ENCODE assay signal across 8 cellular contexts in genomic region chr1:40387487-40388306, GRCh38. TPM values are rescaled to one million over a fixed set of nuclear protein-coding genes. Genes with fewer than 3 reads are reported as not detected.
A peak's percentile ranks its signal among the peaks of the same experiment; 100 is the strongest.
DNase-seq lines count a peak whose midpoint lies in the region; ATAC-seq and TF ChIP-seq lines count a peak whose summit lies in the region.
"Not testable (repeated sequence)": the region's sequence is repeated elsewhere in the genome, so short reads cannot be mapped to it uniquely, and the experiment has no call there.

No MANE protein-coding gene starts in this region.

- POLR2A ChIA-PET in CD8-positive, alpha-beta T cell (lab: Charles Lee): interaction anchor here (1.2 to 7.8 kb wide), 5 partner anchors 8 to 17 kb away, joined by 4 to 98 read pairs (median 13); partner anchors contain the start of gene SMAP2
- POLR2A ChIA-PET in activated B cell treated with CpG ODN at 0.5 μM for 24 hours (lab: Charles Lee): interaction anchor here (0.6 to 17.6 kb wide), 13 partner anchors 1 to 312 kb away, joined by 3 to 625 read pairs (median 32); partner anchors contain the start of genes COL9A2, SMAP2 and ZMPSTE24

- H3K9ac ChIP-seq in skeletal muscle tissue (ENCODE audit: low read depth in 1 of 3, low read length in 3 of 3): not testable (repeated sequence)

- not testable (repeated sequence) for TF ChIP-seq POLR2A in body of pancreas (IDR thresholded peaks at IDR 0.05); heart left ventricle (IDR thresholded peaks at IDR 0.05)

- H3K4me3 ChIP-seq in CD8-positive, alpha-beta T cell (ENCODE audit: low read depth, low read length): peak overlapping the region; percentile 45
- not testable (repeated sequence) for H3K4me3 ChIP-seq in body of pancreas; mucosa of descending colon; skeletal muscle tissue (ENCODE audit: low read length in 3 of 3); tibial artery
- H3K4me3 ChIP-seq in heart left ventricle: peak overlapping the region in 1 of 12 donors; percentile 39

- H3K9me3 Mint-ChIP-seq in CD8-positive, alpha-beta T cell; activated B cell treated with CpG ODN at 0.5 μM for 24 hours; activated T-helper 17 cell treated with anti-CD3 and anti-CD28 coated beads, Interleukin-2, amount 50 U/mL, for 72 hours: not testable (repeated sequence)

- H3K27me3 ChIP-seq in CD8-positive, alpha-beta T cell (ENCODE audit: insufficient read depth, low read length); body of pancreas; heart left ventricle; skeletal muscle tissue (ENCODE audit: control insufficient read depth in 3 of 3, insufficient read depth in 3 of 3, low read length in 3 of 3); tibial artery: not testable (repeated sequence)

- H3K27ac ChIP-seq in CD8-positive, alpha-beta T cell (ENCODE audit: low read depth, low read length): peak overlapping the region; percentile 93
- H3K27ac ChIP-seq in body of pancreas: peak overlapping the region; percentile 23 to 86 (median 80)
- peak overlapping the region in 9 of 12 donors; percentile 22 to 99 (median 73) for H3K27ac ChIP-seq in heart left ventricle
- peak overlapping the region; percentile 71 for H3K27ac ChIP-seq in skeletal muscle tissue (ENCODE audit: low read depth, low read length)
- H3K27ac ChIP-seq in tibial artery: peak overlapping the region; percentile 69

- 90 to 91% methylated on average over 1 to 24 of the region's 37 CpGs for WGBS in body of pancreas, 2 donors
- WGBS in heart left ventricle, 4 donors: 92 to 97% (median 96%) methylated on average over 16 to 37 of the region's 37 CpGs

- peaks cover 83% of the 10 kb centered on the region for H3K4me1 ChIP-seq in CD8-positive, alpha-beta T cell (ENCODE audit: insufficient read depth, low read length)
- H3K4me1 ChIP-seq in body of pancreas (peaks cover 96% of the 10 kb centered on the region), heart left ventricle (peaks cover 0 to 95% (median 44%) of the 10 kb centered on the region in 12 donors), mucosa of descending colon (ENCODE audit: low read depth) (peaks cover 57% of the 10 kb centered on the region), skeletal muscle tissue (ENCODE audit: control insufficient read depth in 3 of 3, insufficient read depth in 3 of 3, low read length in 3 of 3) (peaks cover 18 to 37% (median 21%) of the 10 kb centered on the region in 3 donors), tibial artery (peaks cover 0 to 92% (median 51%) of the 10 kb centered on the region in 4 donors)

- intact Hi-C loops in CD8-positive, alpha-beta T cell (cut with DNase I, micrococcal nuclease): loop anchor here in 1 of 2 experiments (5.0 kb wide), 1 partner anchor 225 kb away; the partner anchor contains the start of gene RLF
- intact Hi-C loops in activated B cell treated with CpG ODN at 0.5 μM for 24 hours (cut with micrococcal nuclease); body of pancreas (cut with DNase I); heart left ventricle (cut with DNase I); mucosa of descending colon (cut with DNase I, micrococcal nuclease); tibial artery (cut with DNase I; ENCODE audit: low total_unique reads): not testable (repeated sequence)

- H3K9me3 ChIP-seq in CD8-positive, alpha-beta T cell (ENCODE audit: low read length); body of pancreas; heart left ventricle; mucosa of descending colon; skeletal muscle tissue (ENCODE audit: control insufficient read depth in 3 of 3, low read length in 3 of 3); tibial artery: not testable (repeated sequence)

- peaks cover 92% of the 10 kb centered on the region for H3K4me1 Mint-ChIP-seq in CD8-positive, alpha-beta T cell (ENCODE audit: low read depth)
- peaks cover 97% of the 10 kb centered on the region for H3K4me1 Mint-ChIP-seq in activated B cell treated with CpG ODN at 0.5 μM for 24 hours
- H3K4me1 Mint-ChIP-seq in activated T-helper 17 cell treated with anti-CD3 and anti-CD28 coated beads, Interleukin-2, amount 50 U/mL, for 72 hours: peaks cover 72% of the 10 kb centered on the region

- DNase-seq in CD8-positive, alpha-beta T cell: peak in 3 of 7 experiments; percentile 47 to 64 (median 51)
- DNase-seq in activated B cell treated with CpG ODN at 0.5 μM for 24 hours, body of pancreas, heart left ventricle, tibial artery: not testable (repeated sequence)
- peak in 2 of 3 donors; percentile 39 to 62 for DNase-seq in mucosa of descending colon

- not testable (repeated sequence) for TF ChIP-seq CTCF in CD8-positive, alpha-beta T cell (IDR thresholded peaks at IDR 0.05); activated B cell treated with CpG ODN at 0.5 μM for 24 hours (IDR thresholded peaks at IDR 0.05); body of pancreas (IDR thresholded peaks at IDR 0.05); heart left ventricle (IDR thresholded peaks at IDR 0.05); mucosa of descending colon (IDR thresholded peaks at IDR 0.05); tibial artery (IDR thresholded peaks at IDR 0.05)

- not testable (repeated sequence) for H3K36me3 ChIP-seq in CD8-positive, alpha-beta T cell (ENCODE audit: insufficient read depth, low read length); body of pancreas (replicated peaks in 1 of 2; ENCODE audit: insufficient read depth in 1 of 2, low read depth in 2 of 2); mucosa of descending colon (ENCODE audit: low read depth); skeletal muscle tissue (ENCODE audit: control insufficient read depth in 3 of 3, insufficient read depth in 3 of 3, low read length in 3 of 3); tibial artery
- peaks cover 0 to 14% (median 0%) of the 10 kb centered on the region in 9 donors for H3K36me3 ChIP-seq in heart left ventricle

- peak overlapping the region; percentile 89 for H3K4me3 Mint-ChIP-seq in CD8-positive, alpha-beta T cell
- peak overlapping the region; percentile 74 for H3K4me3 Mint-ChIP-seq in activated B cell treated with CpG ODN at 0.5 μM for 24 hours
- peak overlapping the region; percentile 91 for H3K4me3 Mint-ChIP-seq in activated T-helper 17 cell treated with anti-CD3 and anti-CD28 coated beads, Interleukin-2, amount 50 U/mL, for 72 hours

- peaks cover 49% of the 10 kb centered on the region for H3K36me3 Mint-ChIP-seq in CD8-positive, alpha-beta T cell
- peaks cover 61% of the 10 kb centered on the region for H3K36me3 Mint-ChIP-seq in activated B cell treated with CpG ODN at 0.5 μM for 24 hours (ENCODE audit: low read depth)
- peaks cover 95% of the 10 kb centered on the region for H3K36me3 Mint-ChIP-seq in activated T-helper 17 cell treated with anti-CD3 and anti-CD28 coated beads, Interleukin-2, amount 50 U/mL, for 72 hours (ENCODE audit: low read depth)

- H3K27ac Mint-ChIP-seq in CD8-positive, alpha-beta T cell: peak overlapping the region; percentile 100
- H3K27ac Mint-ChIP-seq in activated B cell treated with CpG ODN at 0.5 μM for 24 hours: peak overlapping the region; percentile 96
- peak overlapping the region; percentile 99 for H3K27ac Mint-ChIP-seq in activated T-helper 17 cell treated with anti-CD3 and anti-CD28 coated beads, Interleukin-2, amount 50 U/mL, for 72 hours

- not testable (repeated sequence) for ATAC-seq in CD8-positive, alpha-beta T cell; activated B cell treated with CpG ODN at 0.5 μM for 24 hours (ENCODE audit: low read depth); activated T-helper 17 cell treated with anti-CD3 and anti-CD28 coated beads, Interleukin-2, amount 50 U/mL, for 72 hours (replicated peaks); body of pancreas; heart left ventricle; mucosa of descending colon

- CTCF ChIA-PET in CD8-positive, alpha-beta T cell (lab: Charles Lee): interaction anchor here (1.2 to 14.0 kb wide), 7 partner anchors 11 to 235 kb away, joined by 3 to 109 read pairs (median 9); no protein-coding TSS in a partner anchor
- CTCF ChIA-PET in activated B cell treated with CpG ODN at 0.5 μM for 24 hours (lab: Charles Lee): interaction anchor here (1.3 to 5.3 kb wide), 7 partner anchors 10 to 235 kb away, joined by 4 to 39 read pairs (median 16); partner anchors contain the start of genes COL9A2 and SMAP2

- H3K27me3 Mint-ChIP-seq in CD8-positive, alpha-beta T cell (ENCODE audit: low read depth); activated B cell treated with CpG ODN at 0.5 μM for 24 hours; activated T-helper 17 cell treated with anti-CD3 and anti-CD28 coated beads, Interleukin-2, amount 50 U/mL, for 72 hours: not testable (repeated sequence)

RNA-seq across cellular contexts. Expression of gene SMAP2, which starts 14.2 kb away (rescaled TPM):
- total RNA-seq in CD8-positive, alpha-beta T cell: 100 to 1,000 TPM; 167 to 171 TPM
- total RNA-seq in activated B cell treated with CpG ODN at 0.5 μM for 24 hours (202 and 220 TPM in 2 replicates), body of pancreas (10 to 100 TPM; 21.4 to 24.6 TPM), heart left ventricle (10 to 100 TPM in 8 of 9 donors, 1 to 10 TPM in 1; 9.9 to 44.4 (median 12.9) TPM), mucosa of descending colon (10 to 100 TPM; 22.0 to 35.6 (median 24.7) TPM), skeletal muscle tissue (9.9 TPM)
- 100 to 1,000 TPM; 219 to 280 TPM for total RNA-seq in activated T-helper 17 cell treated with anti-CD3 and anti-CD28 coated beads, Interleukin-2, amount 50 U/mL, for 72 hours
- polyA plus RNA-seq in heart left ventricle: 10 to 100 TPM in 1 of 2 donors, 1 to 10 TPM in 1; 8.9 to 24.5 TPM
